Comparison of ENCODE assay signal across 1 cellular context in genomic region chr22:24434472-24435322, GRCh38.
TF ChIP-seq lines count a peak whose summit lies in the region.

No MANE protein-coding gene starts in this region.

TF ChIP-seq in GM23338, 12 proteins besides CTCF, POLR2A, EP300 and RAD21 (continued from another document):
- TF ChIP-seq, protein P1, sequence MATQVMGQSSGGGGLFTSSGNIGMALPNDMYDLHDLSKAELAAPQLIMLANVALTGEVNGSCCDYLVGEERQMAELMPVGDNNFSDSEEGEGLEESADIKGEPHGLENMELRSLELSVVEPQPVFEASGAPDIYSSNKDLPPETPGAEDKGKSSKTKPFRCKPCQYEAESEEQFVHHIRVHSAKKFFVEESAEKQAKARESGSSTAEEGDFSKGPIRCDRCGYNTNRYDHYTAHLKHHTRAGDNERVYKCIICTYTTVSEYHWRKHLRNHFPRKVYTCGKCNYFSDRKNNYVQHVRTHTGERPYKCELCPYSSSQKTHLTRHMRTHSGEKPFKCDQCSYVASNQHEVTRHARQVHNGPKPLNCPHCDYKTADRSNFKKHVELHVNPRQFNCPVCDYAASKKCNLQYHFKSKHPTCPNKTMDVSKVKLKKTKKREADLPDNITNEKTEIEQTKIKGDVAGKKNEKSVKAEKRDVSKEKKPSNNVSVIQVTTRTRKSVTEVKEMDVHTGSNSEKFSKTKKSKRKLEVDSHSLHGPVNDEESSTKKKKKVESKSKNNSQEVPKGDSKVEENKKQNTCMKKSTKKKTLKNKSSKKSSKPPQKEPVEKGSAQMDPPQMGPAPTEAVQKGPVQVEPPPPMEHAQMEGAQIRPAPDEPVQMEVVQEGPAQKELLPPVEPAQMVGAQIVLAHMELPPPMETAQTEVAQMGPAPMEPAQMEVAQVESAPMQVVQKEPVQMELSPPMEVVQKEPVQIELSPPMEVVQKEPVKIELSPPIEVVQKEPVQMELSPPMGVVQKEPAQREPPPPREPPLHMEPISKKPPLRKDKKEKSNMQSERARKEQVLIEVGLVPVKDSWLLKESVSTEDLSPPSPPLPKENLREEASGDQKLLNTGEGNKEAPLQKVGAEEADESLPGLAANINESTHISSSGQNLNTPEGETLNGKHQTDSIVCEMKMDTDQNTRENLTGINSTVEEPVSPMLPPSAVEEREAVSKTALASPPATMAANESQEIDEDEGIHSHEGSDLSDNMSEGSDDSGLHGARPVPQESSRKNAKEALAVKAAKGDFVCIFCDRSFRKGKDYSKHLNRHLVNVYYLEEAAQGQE (IDR thresholded peaks at IDR 0.05; ENCODE audit: unreplicated experiment), result no peak
- TF ChIP-seq EZH2 (IDR thresholded peaks at IDR 0.05; ENCODE audit: low read depth, unreplicated experiment), result no peak
- TF ChIP-seq ZNF114 (CRISPR knock-in tag; IDR thresholded peaks at IDR 0.05), result no peak
- no peak for TF ChIP-seq EZH2phosphoT487 (IDR thresholded peaks at IDR 0.05; ENCODE audit: unreplicated experiment)
- TF ChIP-seq POLR2AphosphoS5 (IDR thresholded peaks at IDR 0.05; ENCODE audit: low read depth), result no peak
